ENCODE assay signal across 1 cellular context in the genomic region with DNA sequence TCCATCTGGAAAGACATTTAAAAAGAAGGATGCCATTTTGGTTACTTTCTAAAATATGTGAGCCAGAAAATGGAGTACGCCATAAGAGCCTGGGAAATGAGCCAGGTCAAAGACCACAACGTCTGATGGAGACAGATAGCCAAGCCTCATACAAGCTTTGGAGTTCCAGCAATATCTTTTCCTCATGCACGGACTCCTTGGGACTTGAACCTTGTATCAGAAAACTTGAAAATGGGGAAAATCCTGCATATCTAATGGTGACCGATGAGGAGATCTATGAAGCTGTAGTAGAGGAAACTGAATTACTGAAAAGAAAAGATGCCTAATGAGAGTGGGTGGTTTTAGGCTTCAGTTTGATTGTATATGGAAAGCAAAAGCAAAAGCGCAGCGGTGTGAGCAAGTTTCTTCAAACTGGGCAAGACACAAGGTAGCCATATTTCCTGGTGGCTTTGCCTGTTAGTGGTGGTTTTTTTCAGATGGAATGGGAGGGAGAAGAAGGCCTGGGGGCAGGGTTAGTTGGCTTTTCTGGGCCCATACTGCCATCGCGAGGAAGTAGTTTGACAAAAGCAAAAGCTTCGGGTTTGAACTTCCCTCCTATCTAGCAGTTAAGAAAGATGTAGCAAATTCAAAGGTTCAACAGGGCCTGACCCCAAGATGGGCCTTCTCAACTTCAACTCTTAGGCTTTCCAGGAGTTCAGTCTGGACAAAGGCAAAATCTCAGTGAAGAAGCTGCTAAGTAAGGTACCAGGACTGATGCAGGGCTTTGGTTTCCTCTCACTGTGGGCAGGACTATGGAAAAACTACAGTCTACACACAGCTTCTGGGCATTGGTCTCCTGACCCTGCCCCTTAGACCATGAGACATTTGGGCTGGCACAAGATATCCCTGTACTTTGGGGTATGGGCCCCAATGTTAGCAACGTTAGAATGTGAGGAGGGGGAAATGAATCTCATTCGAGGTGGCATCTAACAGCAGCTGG.
TF ChIP-seq lines count a peak whose summit lies in the region.

No MANE protein-coding gene starts in this region.

TF ChIP-seq in GM23338, 12 proteins besides CTCF, POLR2A, EP300 and RAD21 (continued from another document):
- TF ChIP-seq, protein P1, sequence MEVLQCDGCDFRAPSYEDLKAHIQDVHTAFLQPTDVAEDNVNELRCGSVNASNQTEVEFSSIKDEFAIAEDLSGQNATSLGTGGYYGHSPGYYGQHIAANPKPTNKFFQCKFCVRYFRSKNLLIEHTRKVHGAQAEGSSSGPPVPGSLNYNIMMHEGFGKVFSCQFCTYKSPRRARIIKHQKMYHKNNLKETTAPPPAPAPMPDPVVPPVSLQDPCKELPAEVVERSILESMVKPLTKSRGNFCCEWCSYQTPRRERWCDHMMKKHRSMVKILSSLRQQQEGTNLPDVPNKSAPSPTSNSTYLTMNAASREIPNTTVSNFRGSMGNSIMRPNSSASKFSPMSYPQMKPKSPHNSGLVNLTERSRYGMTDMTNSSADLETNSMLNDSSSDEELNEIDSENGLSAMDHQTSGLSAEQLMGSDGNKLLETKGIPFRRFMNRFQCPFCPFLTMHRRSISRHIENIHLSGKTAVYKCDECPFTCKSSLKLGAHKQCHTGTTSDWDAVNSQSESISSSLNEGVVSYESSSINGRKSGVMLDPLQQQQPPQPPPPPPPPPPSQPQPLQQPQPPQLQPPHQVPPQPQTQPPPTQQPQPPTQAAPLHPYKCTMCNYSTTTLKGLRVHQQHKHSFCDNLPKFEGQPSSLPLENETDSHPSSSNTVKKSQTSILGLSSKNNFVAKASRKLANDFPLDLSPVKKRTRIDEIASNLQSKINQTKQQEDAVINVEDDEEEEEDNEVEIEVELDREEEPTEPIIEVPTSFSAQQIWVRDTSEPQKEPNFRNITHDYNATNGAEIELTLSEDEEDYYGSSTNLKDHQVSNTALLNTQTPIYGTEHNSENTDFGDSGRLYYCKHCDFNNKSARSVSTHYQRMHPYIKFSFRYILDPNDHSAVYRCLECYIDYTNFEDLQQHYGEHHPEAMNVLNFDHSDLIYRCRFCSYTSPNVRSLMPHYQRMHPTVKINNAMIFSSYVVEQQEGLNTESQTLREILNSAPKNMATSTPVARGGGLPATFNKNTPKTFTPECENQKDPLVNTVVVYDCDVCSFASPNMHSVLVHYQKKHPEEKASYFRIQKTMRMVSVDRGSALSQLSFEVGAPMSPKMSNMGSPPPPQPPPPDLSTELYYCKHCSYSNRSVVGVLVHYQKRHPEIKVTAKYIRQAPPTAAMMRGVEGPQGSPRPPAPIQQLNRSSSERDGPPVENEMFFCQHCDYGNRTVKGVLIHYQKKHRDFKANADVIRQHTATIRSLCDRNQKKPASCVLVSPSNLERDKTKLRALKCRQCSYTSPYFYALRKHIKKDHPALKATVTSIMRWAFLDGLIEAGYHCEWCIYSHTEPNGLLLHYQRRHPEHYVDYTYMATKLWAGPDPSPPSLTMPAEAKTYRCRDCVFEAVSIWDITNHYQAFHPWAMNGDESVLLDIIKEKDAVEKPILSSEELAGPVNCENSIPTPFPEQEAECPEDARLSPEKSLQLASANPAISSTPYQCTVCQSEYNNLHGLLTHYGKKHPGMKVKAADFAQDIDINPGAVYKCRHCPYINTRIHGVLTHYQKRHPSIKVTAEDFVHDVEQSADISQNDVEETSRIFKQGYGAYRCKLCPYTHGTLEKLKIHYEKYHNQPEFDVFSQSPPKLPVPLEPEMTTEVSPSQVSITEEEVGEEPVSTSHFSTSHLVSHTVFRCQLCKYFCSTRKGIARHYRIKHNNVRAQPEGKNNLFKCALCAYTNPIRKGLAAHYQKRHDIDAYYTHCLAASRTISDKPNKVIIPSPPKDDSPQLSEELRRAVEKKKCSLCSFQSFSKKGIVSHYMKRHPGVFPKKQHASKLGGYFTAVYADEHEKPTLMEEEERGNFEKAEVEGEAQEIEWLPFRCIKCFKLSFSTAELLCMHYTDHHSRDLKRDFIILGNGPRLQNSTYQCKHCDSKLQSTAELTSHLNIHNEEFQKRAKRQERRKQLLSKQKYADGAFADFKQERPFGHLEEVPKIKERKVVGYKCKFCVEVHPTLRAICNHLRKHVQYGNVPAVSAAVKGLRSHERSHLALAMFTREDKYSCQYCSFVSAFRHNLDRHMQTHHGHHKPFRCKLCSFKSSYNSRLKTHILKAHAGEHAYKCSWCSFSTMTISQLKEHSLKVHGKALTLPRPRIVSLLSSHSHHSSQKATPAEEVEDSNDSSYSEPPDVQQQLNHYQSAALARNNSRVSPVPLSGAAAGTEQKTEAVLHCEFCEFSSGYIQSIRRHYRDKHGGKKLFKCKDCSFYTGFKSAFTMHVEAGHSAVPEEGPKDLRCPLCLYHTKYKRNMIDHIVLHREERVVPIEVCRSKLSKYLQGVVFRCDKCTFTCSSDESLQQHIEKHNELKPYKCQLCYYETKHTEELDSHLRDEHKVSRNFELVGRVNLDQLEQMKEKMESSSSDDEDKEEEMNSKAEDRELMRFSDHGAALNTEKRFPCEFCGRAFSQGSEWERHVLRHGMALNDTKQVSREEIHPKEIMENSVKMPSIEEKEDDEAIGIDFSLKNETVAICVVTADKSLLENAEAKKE (CRISPR knock-in tag; IDR thresholded peaks at IDR 0.05), result no peak
